In genomic region chr16:86595983-86596605, GRCh38 we compare ENCODE assay signal across 1 cellular context.
TF ChIP-seq lines count a peak whose summit lies in the region.

No MANE protein-coding gene starts in this region.

TF ChIP-seq in IMR-90, 13 proteins besides CTCF, POLR2A, EP300 and RAD21:
- no peak for TF ChIP-seq RCOR1 (IDR thresholded peaks at IDR 0.05; ENCODE audit: insufficient replicate concordance, low read length)
- TF ChIP-seq, protein P1, sequence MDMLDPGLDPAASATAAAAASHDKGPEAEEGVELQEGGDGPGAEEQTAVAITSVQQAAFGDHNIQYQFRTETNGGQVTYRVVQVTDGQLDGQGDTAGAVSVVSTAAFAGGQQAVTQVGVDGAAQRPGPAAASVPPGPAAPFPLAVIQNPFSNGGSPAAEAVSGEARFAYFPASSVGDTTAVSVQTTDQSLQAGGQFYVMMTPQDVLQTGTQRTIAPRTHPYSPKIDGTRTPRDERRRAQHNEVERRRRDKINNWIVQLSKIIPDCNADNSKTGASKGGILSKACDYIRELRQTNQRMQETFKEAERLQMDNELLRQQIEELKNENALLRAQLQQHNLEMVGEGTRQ (IDR thresholded peaks at IDR 0.05; ENCODE audit: low read depth, low read length) = no peak
- TF ChIP-seq MAZ (IDR thresholded peaks at IDR 0.05; ENCODE audit: borderline replicate concordance, low read depth, low read length) = no peak
- no peak for TF ChIP-seq MXI1 (IDR thresholded peaks at IDR 0.05; ENCODE audit: borderline replicate concordance, low read depth, low read length)
- no peak for TF ChIP-seq NFE2L2 (IDR thresholded peaks at IDR 0.05; ENCODE audit: low read depth, low read length)
- TF ChIP-seq CHD1 (IDR thresholded peaks at IDR 0.05; ENCODE audit: low read depth, low read length) = no peak
- no peak for TF ChIP-seq FOS (IDR thresholded peaks at IDR 0.05; ENCODE audit: low read depth, low read length)
- no peak for TF ChIP-seq MAFK (IDR thresholded peaks at IDR 0.05; ENCODE audit: low read depth, low read length)
- no peak for TF ChIP-seq RFX5 (IDR thresholded peaks at IDR 0.05; ENCODE audit: low read depth, low read length)
- no peak for TF ChIP-seq BHLHE40 (IDR thresholded peaks at IDR 0.05; ENCODE audit: low read depth, low read length)
- TF ChIP-seq, protein P2, sequence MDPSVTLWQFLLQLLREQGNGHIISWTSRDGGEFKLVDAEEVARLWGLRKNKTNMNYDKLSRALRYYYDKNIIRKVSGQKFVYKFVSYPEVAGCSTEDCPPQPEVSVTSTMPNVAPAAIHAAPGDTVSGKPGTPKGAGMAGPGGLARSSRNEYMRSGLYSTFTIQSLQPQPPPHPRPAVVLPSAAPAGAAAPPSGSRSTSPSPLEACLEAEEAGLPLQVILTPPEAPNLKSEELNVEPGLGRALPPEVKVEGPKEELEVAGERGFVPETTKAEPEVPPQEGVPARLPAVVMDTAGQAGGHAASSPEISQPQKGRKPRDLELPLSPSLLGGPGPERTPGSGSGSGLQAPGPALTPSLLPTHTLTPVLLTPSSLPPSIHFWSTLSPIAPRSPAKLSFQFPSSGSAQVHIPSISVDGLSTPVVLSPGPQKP (IDR thresholded peaks at IDR 0.05; ENCODE audit: borderline replicate concordance, low read depth, low read length) = no peak
- no peak for TF ChIP-seq SMC3 (IDR thresholded peaks at IDR 0.05; ENCODE audit: low read depth, low read length)
- TF ChIP-seq CEBPB (IDR thresholded peaks at IDR 0.05; ENCODE audit: low read depth, low read length) = no peak
